In the genomic region with DNA sequence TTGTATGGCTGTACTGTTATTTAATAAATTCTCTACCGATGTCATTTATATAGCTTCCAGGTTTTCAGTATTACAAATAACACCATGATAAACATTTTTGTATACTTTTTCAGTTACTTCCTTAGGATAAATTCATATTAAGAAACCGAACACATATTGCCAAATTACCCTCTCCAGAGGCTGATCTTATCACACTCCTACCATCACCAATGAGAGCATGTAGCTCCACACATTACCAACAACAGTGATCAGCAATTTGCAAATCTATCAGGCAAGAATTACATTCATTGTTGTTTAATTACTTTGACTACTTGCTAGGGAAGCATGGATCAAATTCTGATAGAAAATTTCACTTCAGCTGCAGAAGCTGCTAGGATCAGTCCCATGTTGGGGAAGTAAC, we compare ENCODE assay signal across 21 cellular contexts. TPM values are rescaled to one million over a fixed set of nuclear protein-coding genes. Genes with fewer than 3 reads are reported as not detected.
DNase-seq lines count a peak whose midpoint lies in the region; ATAC-seq, FAIRE-seq and TF ChIP-seq lines count a peak whose summit lies in the region.
"Had no signal": no experiment of that assay in that cellular context is flagged by ENCODE, and none has a peak within 500 bp of the region (broad histone marks: within the 10 kb centered on the region; RNA-seq: fewer than 3 reads in every experiment).

No MANE protein-coding gene starts in this region.

- POLR2A ChIA-PET in K562 (lab: Yijun Ruan, JAX) = interaction anchor here (0.5 to 1.6 kb wide), 5 partner anchors 14 to 614 kb away, joined by 3 to 5 read pairs (median 4); partner anchors contain the start of gene ANKRD12

- H3K27ac Mint-ChIP-seq in natural killer cell treated with Interleukin-12 subunit alpha and Interleukin-12 subunit beta and Interleukin-15 and Interleukin-18, amount 100 ng/mL, for 72 hours = peak overlapping the region; percentile 74 to 100
- no peak overlapping the region for H3K27ac Mint-ChIP-seq in natural killer cell
- H3K27ac Mint-ChIP-seq in stimulated activated effector memory CD8-positive, alpha-beta T cell treated with anti-CD3 and anti-CD28 coated beads, Interleukin-12 subunit alpha, Interleukin-12 subunit beta, amount 100 ng/mL, for 72 hours = peak overlapping the region; percentile 100
- H3K27ac Mint-ChIP-seq: CD14-positive monocyte had no signal

- no peaks in the 10 kb centered on the region for H3K9me3 Mint-ChIP-seq in natural killer cell treated with Interleukin-12 subunit alpha and Interleukin-12 subunit beta and Interleukin-15 and Interleukin-18, amount 100 ng/mL, for 72 hours
- no peaks in the 10 kb centered on the region for H3K9me3 Mint-ChIP-seq in natural killer cell
- H3K9me3 Mint-ChIP-seq in stimulated activated effector memory CD8-positive, alpha-beta T cell treated with anti-CD3 and anti-CD28 coated beads, Interleukin-12 subunit alpha, Interleukin-12 subunit beta, amount 100 ng/mL, for 72 hours = no peaks in the 10 kb centered on the region
- H3K9me3 Mint-ChIP-seq: activated B cell treated with CpG ODN at 0.5 μM for 24 hours; central memory CD8-positive, alpha-beta T cell; naive B cell had no signal

- H4K20me1 ChIP-seq in Loucy (ENCODE audit: insufficient read depth, low read length, poor library complexity, severe bottlenecking) = no peaks in the 10 kb centered on the region
- no peaks in the 10 kb centered on the region for H4K20me1 ChIP-seq in K562 (replicated peaks; ENCODE audit: control insufficient read depth, insufficient read depth, low read length)

- H3K4me2 ChIP-seq in Loucy (ENCODE audit: low read depth, low read length, poor library complexity, severe bottlenecking) (no peak overlapping the region), K562 (ENCODE audit: insufficient read depth, low read length) (no peak overlapping the region)

- no peaks in the 10 kb centered on the region for H3K36me3 Mint-ChIP-seq in natural killer cell treated with Interleukin-12 subunit alpha and Interleukin-12 subunit beta and Interleukin-15 and Interleukin-18, amount 100 ng/mL, for 72 hours
- H3K36me3 Mint-ChIP-seq in natural killer cell = no peaks in the 10 kb centered on the region
- H3K36me3 Mint-ChIP-seq in stimulated activated effector memory CD8-positive, alpha-beta T cell treated with anti-CD3 and anti-CD28 coated beads, Interleukin-12 subunit alpha, Interleukin-12 subunit beta, amount 100 ng/mL, for 72 hours = peaks cover 42% of the 10 kb centered on the region
- H3K36me3 Mint-ChIP-seq: CD14-positive monocyte, naive B cell had no signal

- H3K27ac ChIP-seq in K562 (ENCODE audit: extremely low read depth, low read depth, low read length) = no peak overlapping the region
- no peak overlapping the region for H3K27ac ChIP-seq in Peyer's patch
- H3K27ac ChIP-seq: left lung, tibial artery had no signal

- BruUV-seq in K562 (replicated peaks; lab: Mats Ljungman, UMichigan) = no TSS peak

- H3K4me1 ChIP-seq in Loucy (ENCODE audit: insufficient read depth, low read length, poor library complexity, severe bottlenecking) = peaks cover 20% of the 10 kb centered on the region
- H3K4me1 ChIP-seq in K562 (replicated peaks in 1 of 2; ENCODE audit: control insufficient read depth in 2 of 2, insufficient read depth in 2 of 2, low read length in 2 of 2) = peaks cover 5 to 21% of the 10 kb centered on the region in 2 experiments; a peak in 4 of 5 replicates
- H3K4me1 ChIP-seq in Peyer's patch = peaks cover 0 to 11% (median 4%) of the 10 kb centered on the region in 4 donors

- TF ChIP-seq RAD21 in K562 (CRISPR knock-in tag; conservative IDR thresholded peaks at IDR 0.05 in 1 of 2, IDR thresholded peaks at IDR 0.05 in 1 of 2) = no peak

- intact Hi-C loops in natural killer cell (cut with micrococcal nuclease) = no loop called here
- intact Hi-C loops in K562 (cut with micrococcal nuclease) = no loop called here

- ATAC-seq in natural killer cell treated with Interleukin-12 subunit alpha and Interleukin-12 subunit beta and Interleukin-15 and Interleukin-18, amount 100 ng/mL, for 72 hours = no peak
- ATAC-seq in natural killer cell (no peak), K562 (no peak)
- ATAC-seq in stimulated activated effector memory CD8-positive, alpha-beta T cell treated with anti-CD3 and anti-CD28 coated beads, Interleukin-12 subunit alpha, Interleukin-12 subunit beta, amount 100 ng/mL, for 72 hours = no peak
- ATAC-seq: left lung; stimulated activated naive CD8-positive, alpha-beta T cell treated with anti-CD3 and anti-CD28 coated beads, Interleukin-15, Interleukin-2, amounts not matched to agents 100 U/mL and 50 U/mL, for 24 hours had no signal

- H2AFZ ChIP-seq in Loucy (ENCODE audit: low read length) = peak overlapping the region; percentile 24
- H2AFZ ChIP-seq in K562 (ENCODE audit: low read depth, low read length) = peak overlapping the region; percentile 52; the same call in 1 of the 2 replicates

- H3K9me2 ChIP-seq in Loucy (replicated peaks; ENCODE audit: low read depth, low read length) = no peaks in the 10 kb centered on the region

- H3F3A ChIP-seq in Loucy (ENCODE audit: low read depth) = no peaks in the 10 kb centered on the region

- TF ChIP-seq EP300 in K562 (IDR thresholded peaks at IDR 0.05; ENCODE audit: low read length) = no peak

- FAIRE-seq in K562 (lab: Jason Lieb, UNC) (no peak), GM12892 (lab: Jason Lieb, UNC) (no peak)

- H3K9me3 ChIP-seq in Loucy (ENCODE audit: insufficient read depth, low read depth, low read length) (no peaks in the 10 kb centered on the region), K562 (replicated peaks; ENCODE audit: control insufficient read depth, insufficient read depth, low read depth, low read length) (no peaks in the 10 kb centered on the region), Peyer's patch (no peaks in the 10 kb centered on the region)
- H3K9me3 ChIP-seq: left lung, tibial artery had no signal

- DNase-seq in natural killer cell treated with Interleukin-12 subunit alpha and Interleukin-12 subunit beta and Interleukin-15 and Interleukin-18, amount 100 ng/mL, for 72 hours (ENCODE audit: low spot score) = no peak
- DNase-seq in natural killer cell = no peak
- no peak for DNase-seq in K562 (ENCODE audit: extremely low read depth in 1 of 4, low spot score in 3 of 4)
- DNase-seq in stimulated activated effector memory CD8-positive, alpha-beta T cell treated with anti-CD3 and anti-CD28 coated beads, Interleukin-12 subunit alpha, Interleukin-12 subunit beta, amount 100 ng/mL, for 72 hours (ENCODE audit: low spot score in 2 of 2) = peak in 1 of 2 donors; percentile 26
- no peak for DNase-seq in NCI-H82 treated with DMSO at 0.1 percent for 48 hours (lab: John Stamatoyannopoulos, UW; ENCODE audit: unreplicated experiment)
- DNase-seq in Peyer's patch = no peak
- no peak for DNase-seq in GM12892 (ENCODE audit: insufficient read length)
- DNase-seq: activated B cell treated with CpG ODN at 0.5 μM for 24 hours; DND-41; hypothalamus; left lung; naive B cell; NCI-H1105; NCI-H1930; NCI-H526; SIG-M5; stimulated activated naive CD8-positive, alpha-beta T cell treated with anti-CD3 and anti-CD28 coated beads, Interleukin-15, Interleukin-2, amounts not matched to agents 100 U/mL and 50 U/mL, for 24 hours; tibial artery had no signal

- H3K36me3 ChIP-seq in Loucy (ENCODE audit: insufficient read depth, low read length) = no peaks in the 10 kb centered on the region
- no peaks in the 10 kb centered on the region for H3K36me3 ChIP-seq in K562 (ENCODE audit: control insufficient read depth, insufficient read depth, low read length)
- H3K36me3 ChIP-seq in Peyer's patch = no peaks in the 10 kb centered on the region
- H3K36me3 ChIP-seq: left lung, tibial artery had no signal

- peaks cover 36 to 44% of the 10 kb centered on the region in 2 donors for H3K4me1 Mint-ChIP-seq in natural killer cell treated with Interleukin-12 subunit alpha and Interleukin-12 subunit beta and Interleukin-15 and Interleukin-18, amount 100 ng/mL, for 72 hours (ENCODE audit: low read depth in 2 of 2)
- H3K4me1 Mint-ChIP-seq in natural killer cell = peaks cover 12 to 14% of the 10 kb centered on the region in 2 donors
- peaks cover 64% of the 10 kb centered on the region for H3K4me1 Mint-ChIP-seq in stimulated activated effector memory CD8-positive, alpha-beta T cell treated with anti-CD3 and anti-CD28 coated beads, Interleukin-12 subunit alpha, Interleukin-12 subunit beta, amount 100 ng/mL, for 72 hours

- no peaks in the 10 kb centered on the region for H3K79me2 ChIP-seq in Loucy (ENCODE audit: insufficient read depth, low read length)
- peaks cover 4% of the 10 kb centered on the region; the same call in 2 of the 3 replicates for H3K79me2 ChIP-seq in K562 (ENCODE audit: control insufficient read depth, insufficient read depth, low read length)

- H3K27me3 Mint-ChIP-seq in natural killer cell treated with Interleukin-12 subunit alpha and Interleukin-12 subunit beta and Interleukin-15 and Interleukin-18, amount 100 ng/mL, for 72 hours = peaks cover 0 to 2% of the 10 kb centered on the region in 2 donors
- H3K27me3 Mint-ChIP-seq in natural killer cell (ENCODE audit: low read depth in 2 of 2) = no peaks in the 10 kb centered on the region
- H3K27me3 Mint-ChIP-seq: activated B cell treated with CpG ODN at 0.5 μM for 24 hours; central memory CD8-positive, alpha-beta T cell; naive B cell had no signal

- CTCF ChIA-PET in K562 (lab: Yijun Ruan, JAX; ENCODE audit: low intra/inter-chr PET ratio) = no interaction called here

- H3K9me1 ChIP-seq in K562 (ENCODE audit: control insufficient read depth, insufficient read depth, low read length) = peaks cover 5% of the 10 kb centered on the region

- H3K4me3 ChIP-seq in Loucy (ENCODE audit: low read length, poor library complexity, severe bottlenecking) = no peak overlapping the region
- H3K4me3 ChIP-seq in K562 = no peak overlapping the region
- no peak overlapping the region for H3K4me3 ChIP-seq in Peyer's patch
- H3K4me3 ChIP-seq: left lung, tibial artery had no signal

- 54% methylated on average over 2 of the region's 2 CpGs for WGBS in K562 (ENCODE audit: insufficient coverage, low coverage, missing lambda C conversion rate)

- H3K27me3 ChIP-seq in Loucy (ENCODE audit: insufficient read depth, low read length, poor library complexity, severe bottlenecking) (no peaks in the 10 kb centered on the region), K562 (ENCODE audit: control insufficient read depth in 2 of 2, insufficient read depth in 2 of 2, low read length in 2 of 2) (no peaks in the 10 kb centered on the region), Peyer's patch (no peaks in the 10 kb centered on the region)
- H3K27me3 ChIP-seq: left lung, tibial artery had no signal

- no peak for TF ChIP-seq POLR2A in K562 (conservative IDR thresholded peaks at IDR 0.05)
- no peak for TF ChIP-seq POLR2A in Peyer's patch (IDR thresholded peaks at IDR 0.05)
- TF ChIP-seq POLR2A in GM12892 (IDR thresholded peaks at IDR 0.05; ENCODE audit: low read depth, low read length) = no peak

- in situ Hi-C loops in K562 (cut with MboI) = no loop called here

- no peak overlapping the region for H3K4me3 Mint-ChIP-seq in natural killer cell treated with Interleukin-12 subunit alpha and Interleukin-12 subunit beta and Interleukin-15 and Interleukin-18, amount 100 ng/mL, for 72 hours
- no peak overlapping the region for H3K4me3 Mint-ChIP-seq in natural killer cell
- H3K4me3 Mint-ChIP-seq in stimulated activated effector memory CD8-positive, alpha-beta T cell treated with anti-CD3 and anti-CD28 coated beads, Interleukin-12 subunit alpha, Interleukin-12 subunit beta, amount 100 ng/mL, for 72 hours = peak overlapping the region; percentile 64
- H3K4me3 Mint-ChIP-seq: CD14-positive monocyte; central memory CD8-positive, alpha-beta T cell; naive B cell had no signal

- H3K9ac ChIP-seq in Loucy (ENCODE audit: low read depth, low read length, poor library complexity, severe bottlenecking) (no peak overlapping the region), K562 (ENCODE audit: insufficient read depth in 1 of 2, low read depth in 2 of 2, low read length in 2 of 2) (no peak overlapping the region)

- TF ChIP-seq CTCF in natural killer cell (IDR thresholded peaks at IDR 0.05) (no peak), Loucy (conservative IDR thresholded peaks at IDR 0.05; ENCODE audit: low read length) (no peak), K562 (IDR thresholded peaks at IDR 0.05 in 2 of 3, conservative IDR thresholded peaks at IDR 0.05 in 1 of 3; ENCODE audit: insufficient read depth in 2 of 3, low read depth in 1 of 3, low read length in 3 of 3) (no peak), Peyer's patch (IDR thresholded peaks at IDR 0.05) (no peak)

RNA-seq across cellular contexts. Expression of gene NDUFV2, which starts 5.8 kb away (rescaled TPM):
- total RNA-seq in natural killer cell treated with Interleukin-12 subunit alpha and Interleukin-12 subunit beta and Interleukin-15 and Interleukin-18, amount 100 ng/mL, for 72 hours = 100 to 1,000 TPM; 276 to 295 TPM
- total RNA-seq in natural killer cell = 100 to 1,000 TPM; 137 to 188 (median 154) TPM
- 122 and 367 TPM in 2 replicates for total RNA-seq in K562 (2011; cell fraction: chromatin; rRNA removed; ENCODE audit: low replicate concordance)
- 101 and 132 TPM in 2 replicates for total RNA-seq in K562 (2011; cell fraction: nucleolus; rRNA removed)
- 250 and 347 TPM in 2 replicates for total RNA-seq in K562 (2011; cell fraction: nucleoplasm; rRNA removed)
- 213 and 332 TPM in 2 replicates for total RNA-seq in K562 (2014; rRNA removed)
- total RNA-seq in K562 (2014; rRNA removed; fragmentation: Illumina TruSeq; extraction: Trizol) = 378 and 409 TPM in 2 replicates
- total RNA-seq in K562 (2015; rRNA removed; fragmentation: Illumina TruSeq; extraction: Trizol) = 341 and 397 TPM in 2 replicates
- total RNA-seq in K562 (2021) = 302 and 312 TPM in 2 replicates
- 451 and 487 TPM in 2 replicates for polyA plus RNA-seq in K562 (2011; rRNA removed)
- 117 and 214 TPM in 2 replicates for polyA plus RNA-seq in K562 (2011; cell fraction: cytosol; rRNA removed)
- 97.9 and 211 TPM in 2 replicates for polyA plus RNA-seq in K562 (2011; cell fraction: nucleus; rRNA removed)
- 263 and 279 TPM in 2 replicates for polyA plus RNA-seq in K562 (2012)
- 354 and 361 TPM in 2 replicates for polyA plus RNA-seq in K562 (2014; fragmentation: Illumina TruSeq; extraction: Trizol)
- 100 to 1,000 TPM; 384 to 550 TPM for polyA plus RNA-seq in K562 (2014; fragmentation: Nextera tagmentation; extraction: Ambion mirVana)
- 389 and 437 TPM in 2 replicates for polyA plus RNA-seq in K562 (2014; rRNA removed)
- polyA minus RNA-seq in K562 (2011; rRNA and poly(A)+ RNA removed) = 148 and 223 TPM in 2 replicates
- polyA minus RNA-seq in K562 (2011; cell fraction: cytosol; rRNA and poly(A)+ RNA removed) = 44.6 and 66.0 TPM in 2 replicates
- polyA minus RNA-seq in K562 (2011; cell fraction: nucleus; rRNA and poly(A)+ RNA removed) = 155 and 334 TPM in 2 replicates
- 100 to 1,000 TPM in 2 of 4 donors, 10 to 100 TPM in 2; 83.3 to 132 (median 106) TPM for total RNA-seq in Peyer's patch
- 283 TPM for polyA plus RNA-seq in GM12892 (2012; ENCODE audit: missing spikeins)

RNA-seq across cellular contexts. Expression of gene ANKRD12, which starts 39.9 kb away (rescaled TPM):
- 100 to 1,000 TPM; 133 to 174 TPM for total RNA-seq in natural killer cell treated with Interleukin-12 subunit alpha and Interleukin-12 subunit beta and Interleukin-15 and Interleukin-18, amount 100 ng/mL, for 72 hours
- 100 to 1,000 TPM; 136 to 148 (median 141) TPM for total RNA-seq in natural killer cell
- total RNA-seq in K562 (2011; cell fraction: chromatin; rRNA removed; ENCODE audit: low replicate concordance) = 17.5 and 89.7 TPM in 2 replicates
- 16.0 and 17.8 TPM in 2 replicates for total RNA-seq in K562 (2011; cell fraction: nucleolus; rRNA removed)
- total RNA-seq in K562 (2011; cell fraction: nucleoplasm; rRNA removed) = 20.1 and 30.6 TPM in 2 replicates
- total RNA-seq in K562 (2014; rRNA removed) = 15.9 and 24.7 TPM in 2 replicates
- 23.6 and 29.9 TPM in 2 replicates for total RNA-seq in K562 (2014; rRNA removed; fragmentation: Illumina TruSeq; extraction: Trizol)
- total RNA-seq in K562 (2015; rRNA removed; fragmentation: Illumina TruSeq; extraction: Trizol) = 24.7 and 28.2 TPM in 2 replicates
- total RNA-seq in K562 (2021) = 24.2 and 25.4 TPM in 2 replicates
- polyA plus RNA-seq in K562 (2011; rRNA removed) = 10.7 and 11.8 TPM in 2 replicates
- polyA plus RNA-seq in K562 (2011; cell fraction: cytosol; rRNA removed) = 1.3 and 3.0 TPM in 2 replicates
- polyA plus RNA-seq in K562 (2011; cell fraction: nucleus; rRNA removed) = 18.0 and 18.6 TPM in 2 replicates
- polyA plus RNA-seq in K562 (2012) = 10.7 and 12.0 TPM in 2 replicates
- polyA plus RNA-seq in K562 (2014; fragmentation: Illumina TruSeq; extraction: Trizol) = 9.5 and 16.0 TPM in 2 replicates
- polyA plus RNA-seq in K562 (2014; fragmentation: Nextera tagmentation; extraction: Ambion mirVana) = 10 to 100 TPM; 12.3 to 15.7 TPM
- polyA plus RNA-seq in K562 (2014; rRNA removed) = 5.8 and 6.6 TPM in 2 replicates
- polyA minus RNA-seq in K562 (2011; rRNA and poly(A)+ RNA removed) = 88.7 and 115 TPM in 2 replicates
- 21.7 and 26.1 TPM in 2 replicates for polyA minus RNA-seq in K562 (2011; cell fraction: cytosol; rRNA and poly(A)+ RNA removed)
- 29.1 and 58.8 TPM in 2 replicates for polyA minus RNA-seq in K562 (2011; cell fraction: nucleus; rRNA and poly(A)+ RNA removed)
- total RNA-seq in Peyer's patch = 100 to 1,000 TPM in 1 of 4 donors, 10 to 100 TPM in 3; 39.9 to 172 (median 58.9) TPM
- polyA plus RNA-seq in GM12892 (2012; ENCODE audit: missing spikeins) = 21.2 TPM

Comparison
In these comparisons a context has a peak if more than half of its experiments do, and no peak if none do; other contexts are left out.
1. H3K27ac Mint-ChIP-seq: peak in natural killer cell treated with Interleukin-12 subunit alpha and Interleukin-12 subunit beta and Interleukin-15 and Interleukin-18, amount 100 ng/mL, for 72 hours (2 of 2) and stimulated activated effector memory CD8-positive, alpha-beta T cell treated with anti-CD3 and anti-CD28 coated beads, Interleukin-12 subunit alpha, Interleukin-12 subunit beta, amount 100 ng/mL, for 72 hours (single experiment); none in natural killer cell (0 of 2).